Comparison of ENCODE assay signal across 25 cellular contexts in the genomic region with DNA sequence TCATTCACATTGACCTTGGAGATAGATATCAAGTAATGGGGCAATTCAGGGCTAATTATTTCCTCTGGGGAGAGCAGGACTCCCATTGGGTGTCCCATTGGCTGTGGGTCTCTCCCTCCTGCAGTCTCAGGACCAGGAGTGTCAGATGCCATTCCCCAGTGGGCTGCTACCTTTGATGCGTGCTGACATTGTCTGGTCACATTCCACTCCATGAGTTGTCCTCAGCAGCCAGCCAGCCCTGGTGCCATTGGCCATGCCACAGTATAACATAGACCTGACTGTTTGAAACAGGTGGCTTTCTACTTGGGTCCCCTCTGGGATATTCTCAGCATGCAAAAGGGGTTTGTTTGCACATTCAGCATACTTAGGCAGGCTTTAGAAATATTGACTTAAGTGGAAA.
"Had no signal": no experiment of that assay in that cellular context is flagged by ENCODE, and none has a peak within 500 bp of the region (broad histone marks: within the 10 kb centered on the region; RNA-seq: fewer than 3 reads in every experiment).

No MANE protein-coding gene starts in this region.

- H3K36me3 ChIP-seq: brain microvascular endothelial cell, WERI-Rb-1 had no signal

- H3K4me3 Mint-ChIP-seq: activated CD4-positive, alpha-beta memory T cell treated with anti-CD3 and anti-CD28 coated beads, Interleukin-2, amount 10 ng/mL, durations not matched to agents 7 days and 5 days; activated CD8-positive, alpha-beta memory T cell treated with anti-CD3 and anti-CD28 coated beads, Interleukin-2, amount 10 ng/mL, durations not matched to agents 7 days and 5 days; activated naive CD4-positive, alpha-beta T cell treated with anti-CD3 and anti-CD28 coated beads, Interleukin-2, amount 10 ng/mL, durations not matched to agents 7 days and 5 days; T-cell had no signal

- DNase-seq: activated CD4-positive, alpha-beta memory T cell treated with anti-CD3 and anti-CD28 coated beads, Interleukin-2, amount 10 ng/mL, durations not matched to agents 7 days and 5 days; activated CD4-positive, CD25-positive, alpha-beta regulatory T cell; activated CD8-positive, alpha-beta memory T cell treated with anti-CD3 and anti-CD28 coated beads for 24 hours; activated CD8-positive, alpha-beta memory T cell treated with anti-CD3 and anti-CD28 coated beads, Interleukin-2, amount 50 U/mL, for 48 hours; activated effector memory CD4-positive, alpha-beta T cell treated with Interleukin-2 at 50 U/mL for 16 hours; amniotic stem cell; aorta; brain microvascular endothelial cell; central memory CD4-positive, alpha-beta T cell; NCI-H1105; NCI-H1417 treated with DMSO at 0.1 percent for 48 hours; NCI-H1694 treated with DMSO at 0.1 percent for 48 hours; NCI-H2029; NCI-H345; NCI-H748 treated with DMSO at 0.1 percent for 48 hours; NK-92 treated with Interleukin-12 subunit alpha and Interleukin-12 subunit beta, amount 100 ng/mL, for 24 hours; PC-9; SIG-M5; T1000; WERI-Rb-1 had no signal

- ATAC-seq: Right ventricle myocardium inferior, SK-N-SH treated with all-trans-retinoic acid at 6 μM for 48 hours had no signal

- H3K27ac Mint-ChIP-seq: activated CD4-positive, alpha-beta memory T cell treated with anti-CD3 and anti-CD28 coated beads, Interleukin-2, amount 10 ng/mL, durations not matched to agents 7 days and 5 days had no signal

- H3K4me3 ChIP-seq: PC-9 had no signal

- H3K27me3 Mint-ChIP-seq: activated CD4-positive, alpha-beta memory T cell treated with anti-CD3 and anti-CD28 coated beads, Interleukin-2, amount 10 ng/mL, durations not matched to agents 7 days and 5 days; activated CD8-positive, alpha-beta memory T cell treated with anti-CD3 and anti-CD28 coated beads, Interleukin-2, amount 10 ng/mL, durations not matched to agents 7 days and 5 days; activated naive CD4-positive, alpha-beta T cell treated with anti-CD3 and anti-CD28 coated beads, Interleukin-2, amount 10 ng/mL, durations not matched to agents 7 days and 5 days; T-cell had no signal
